In genomic region chr13:46716821-46717220, GRCh38 we compare ENCODE assay signal across 1 cellular context.
TF ChIP-seq lines count a peak whose summit lies in the region.

No MANE protein-coding gene starts in this region.

TF ChIP-seq in IMR-90, 13 proteins besides CTCF, POLR2A, EP300 and RAD21:
- TF ChIP-seq, protein P1, sequence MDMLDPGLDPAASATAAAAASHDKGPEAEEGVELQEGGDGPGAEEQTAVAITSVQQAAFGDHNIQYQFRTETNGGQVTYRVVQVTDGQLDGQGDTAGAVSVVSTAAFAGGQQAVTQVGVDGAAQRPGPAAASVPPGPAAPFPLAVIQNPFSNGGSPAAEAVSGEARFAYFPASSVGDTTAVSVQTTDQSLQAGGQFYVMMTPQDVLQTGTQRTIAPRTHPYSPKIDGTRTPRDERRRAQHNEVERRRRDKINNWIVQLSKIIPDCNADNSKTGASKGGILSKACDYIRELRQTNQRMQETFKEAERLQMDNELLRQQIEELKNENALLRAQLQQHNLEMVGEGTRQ (IDR thresholded peaks at IDR 0.05; ENCODE audit: low read depth, low read length) = no peak
- no peak for TF ChIP-seq MAZ (IDR thresholded peaks at IDR 0.05; ENCODE audit: borderline replicate concordance, low read depth, low read length)
- TF ChIP-seq NFE2L2 (IDR thresholded peaks at IDR 0.05; ENCODE audit: low read depth, low read length) = no peak
- TF ChIP-seq CHD1 (IDR thresholded peaks at IDR 0.05; ENCODE audit: low read depth, low read length) = no peak
- no peak for TF ChIP-seq SMC3 (IDR thresholded peaks at IDR 0.05; ENCODE audit: low read depth, low read length)
- TF ChIP-seq, protein P2, sequence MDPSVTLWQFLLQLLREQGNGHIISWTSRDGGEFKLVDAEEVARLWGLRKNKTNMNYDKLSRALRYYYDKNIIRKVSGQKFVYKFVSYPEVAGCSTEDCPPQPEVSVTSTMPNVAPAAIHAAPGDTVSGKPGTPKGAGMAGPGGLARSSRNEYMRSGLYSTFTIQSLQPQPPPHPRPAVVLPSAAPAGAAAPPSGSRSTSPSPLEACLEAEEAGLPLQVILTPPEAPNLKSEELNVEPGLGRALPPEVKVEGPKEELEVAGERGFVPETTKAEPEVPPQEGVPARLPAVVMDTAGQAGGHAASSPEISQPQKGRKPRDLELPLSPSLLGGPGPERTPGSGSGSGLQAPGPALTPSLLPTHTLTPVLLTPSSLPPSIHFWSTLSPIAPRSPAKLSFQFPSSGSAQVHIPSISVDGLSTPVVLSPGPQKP (IDR thresholded peaks at IDR 0.05; ENCODE audit: borderline replicate concordance, low read depth, low read length) = no peak
- no peak for TF ChIP-seq MXI1 (IDR thresholded peaks at IDR 0.05; ENCODE audit: borderline replicate concordance, low read depth, low read length)
